ENCODE assay signal across 1 cellular context in genomic region chr17:38315497-38315896, GRCh38.
TF ChIP-seq lines count a peak whose summit lies in the region.

No MANE protein-coding gene starts in this region.

TF ChIP-seq in HEK293, 187 proteins besides CTCF, POLR2A, EP300 and RAD21:
- TF ChIP-seq ZEB2 (tag by site-specific recombination; IDR thresholded peaks at IDR 0.05) (no peak), ZNF558 (tag by site-specific recombination; IDR thresholded peaks at IDR 0.05) (peak; percentile 98), ZNF302 (tag by site-specific recombination; IDR thresholded peaks at IDR 0.05; ENCODE audit: low read depth) (no peak)
TF ChIP-seq in HEK293: peak in this region for 1.
